ENCODE assay signal across 31 cellular contexts in genomic region chr14:70716958-70717357, GRCh38.
DNase-seq lines count a peak whose midpoint lies in the region; ATAC-seq and TF ChIP-seq lines count a peak whose summit lies in the region.
"Had no signal": no experiment of that assay in that cellular context is flagged by ENCODE, and none has a peak within 500 bp of the region (broad histone marks: within the 10 kb centered on the region; RNA-seq: fewer than 3 reads in every experiment).

No MANE protein-coding gene starts in this region.

- H3K27ac Mint-ChIP-seq in activated CD4-positive, alpha-beta T cell treated with anti-CD3 and anti-CD28 coated beads, Interleukin-2, amount 10 ng/mL, durations not matched to agents 24 days and 14 days: no peak overlapping the region
- no peak overlapping the region for H3K27ac Mint-ChIP-seq in stimulated activated naive B cell treated with anti-CD40 and anti-IgM and Interleukin-4, amounts not matched to agents 10 μg/mL and 1 μg/mL and 100 μg/mL, for 72 hours
- H3K27ac Mint-ChIP-seq: activated CD8-positive, alpha-beta T cell treated with anti-CD3 and anti-CD28 coated beads, Interleukin-2, amount 10 ng/mL, durations not matched to agents 7 days and 5 days; activated naive CD8-positive, alpha-beta T cell; mesothelial cell of epicardium; naive thymus-derived CD4-positive, alpha-beta T cell; stimulated activated naive CD8-positive, alpha-beta T cell treated with anti-CD3 and anti-CD28 coated beads, Interleukin-15, Interleukin-2, amounts not matched to agents 100 ng/mL and 50 ng/mL, for 24 hours; T-helper 17 cell had no signal

- no peak overlapping the region for H3K4me3 Mint-ChIP-seq in activated CD4-positive, alpha-beta T cell treated with anti-CD3 and anti-CD28 coated beads, Interleukin-2, amount 10 ng/mL, durations not matched to agents 24 days and 14 days
- H3K4me3 Mint-ChIP-seq in stimulated activated naive B cell treated with anti-CD40 and anti-IgM and Interleukin-4, amounts not matched to agents 10 μg/mL and 1 μg/mL and 100 μg/mL, for 72 hours: no peak overlapping the region
- H3K4me3 Mint-ChIP-seq: activated CD8-positive, alpha-beta T cell treated with anti-CD3 and anti-CD28 coated beads, Interleukin-2, amount 10 ng/mL, durations not matched to agents 7 days and 5 days; activated naive CD8-positive, alpha-beta T cell; mesothelial cell of epicardium; naive thymus-derived CD4-positive, alpha-beta T cell; stimulated activated naive CD8-positive, alpha-beta T cell treated with anti-CD3 and anti-CD28 coated beads, Interleukin-15, Interleukin-2, amounts not matched to agents 100 ng/mL and 50 ng/mL, for 24 hours; T-helper 17 cell had no signal

- TF ChIP-seq CTCF in foreskin keratinocyte (conservative IDR thresholded peaks at IDR 0.05): no peak

- H3K9me3 Mint-ChIP-seq in activated CD4-positive, alpha-beta T cell treated with anti-CD3 and anti-CD28 coated beads, Interleukin-2, amount 10 ng/mL, durations not matched to agents 24 days and 14 days: no peaks in the 10 kb centered on the region
- H3K9me3 Mint-ChIP-seq in stimulated activated naive B cell treated with anti-CD40 and anti-IgM and Interleukin-4, amounts not matched to agents 10 μg/mL and 1 μg/mL and 100 μg/mL, for 72 hours: no peaks in the 10 kb centered on the region
- H3K9me3 Mint-ChIP-seq: mesothelial cell of epicardium; naive thymus-derived CD4-positive, alpha-beta T cell; stimulated activated naive CD8-positive, alpha-beta T cell treated with anti-CD3 and anti-CD28 coated beads, Interleukin-15, Interleukin-2, amounts not matched to agents 100 ng/mL and 50 ng/mL, for 24 hours had no signal

- no peak overlapping the region for H4K12ac ChIP-seq in trophoblast cell (ENCODE audit: low read depth, low read length)

- no peak overlapping the region for H3K4me2 ChIP-seq in trophoblast cell (ENCODE audit: low read length)

- no peak overlapping the region for H4K91ac ChIP-seq in trophoblast cell (ENCODE audit: low read depth, low read length)

- no CpG with 5 or more reads among the region's 1 CpG for WGBS in trophoblast cell (ENCODE audit: extremely low coverage, insufficient coverage, insufficient read length)

- no peak overlapping the region for H2AFZ ChIP-seq in trophoblast cell (ENCODE audit: insufficient read depth, low read length, poor library complexity)

- H3K9ac ChIP-seq in trophoblast cell (ENCODE audit: low read length): no peak overlapping the region

- H3K27ac ChIP-seq in foreskin keratinocyte (no peak overlapping the region), trophoblast cell (ENCODE audit: low read depth, low read length) (no peak overlapping the region)
- H3K27ac ChIP-seq: cardiac muscle cell, coronary artery, esophagus muscularis mucosa, left ventricle myocardium inferior, psoas muscle, thoracic aorta had no signal

- peaks cover 10% of the 10 kb centered on the region for H3K27me3 Mint-ChIP-seq in activated CD4-positive, alpha-beta T cell treated with anti-CD3 and anti-CD28 coated beads, Interleukin-2, amount 10 ng/mL, durations not matched to agents 24 days and 14 days
- peaks cover 0 to 6% of the 10 kb centered on the region in 2 donors for H3K27me3 Mint-ChIP-seq in stimulated activated naive B cell treated with anti-CD40 and anti-IgM and Interleukin-4, amounts not matched to agents 10 μg/mL and 1 μg/mL and 100 μg/mL, for 72 hours
- H3K27me3 Mint-ChIP-seq: activated naive CD8-positive, alpha-beta T cell had no signal

- H3K4me1 ChIP-seq in foreskin keratinocyte (peaks cover 15% of the 10 kb centered on the region), trophoblast cell (ENCODE audit: control insufficient read depth in 1 of 2, insufficient read depth in 2 of 2, low read length in 2 of 2) (peaks cover 2 to 3% of the 10 kb centered on the region in 2 experiments)

- no peaks in the 10 kb centered on the region for H3K79me2 ChIP-seq in trophoblast cell (ENCODE audit: control insufficient read depth, insufficient read depth, low read length, poor library complexity)

- H3K4me1 Mint-ChIP-seq in activated CD4-positive, alpha-beta T cell treated with anti-CD3 and anti-CD28 coated beads, Interleukin-2, amount 10 ng/mL, durations not matched to agents 24 days and 14 days: peaks cover 3% of the 10 kb centered on the region
- peaks cover 10 to 19% of the 10 kb centered on the region in 2 donors for H3K4me1 Mint-ChIP-seq in stimulated activated naive B cell treated with anti-CD40 and anti-IgM and Interleukin-4, amounts not matched to agents 10 μg/mL and 1 μg/mL and 100 μg/mL, for 72 hours

- no peaks in the 10 kb centered on the region for H3K36me3 Mint-ChIP-seq in activated CD4-positive, alpha-beta T cell treated with anti-CD3 and anti-CD28 coated beads, Interleukin-2, amount 10 ng/mL, durations not matched to agents 24 days and 14 days (ENCODE audit: low read depth)
- no peaks in the 10 kb centered on the region for H3K36me3 Mint-ChIP-seq in stimulated activated naive B cell treated with anti-CD40 and anti-IgM and Interleukin-4, amounts not matched to agents 10 μg/mL and 1 μg/mL and 100 μg/mL, for 72 hours
- H3K36me3 Mint-ChIP-seq: activated naive CD8-positive, alpha-beta T cell; mesothelial cell of epicardium; naive thymus-derived CD4-positive, alpha-beta T cell had no signal

- no peaks in the 10 kb centered on the region for H3K9me3 ChIP-seq in trophoblast cell (ENCODE audit: insufficient read depth, low read depth, low read length)
- H3K9me3 ChIP-seq: esophagus muscularis mucosa, left ventricle myocardium inferior, MG63, psoas muscle, thoracic aorta had no signal

- no peak overlapping the region for H3K18ac ChIP-seq in trophoblast cell (ENCODE audit: low read length)

- no peak overlapping the region for H2BK120ac ChIP-seq in trophoblast cell (ENCODE audit: insufficient read depth, low read length, poor library complexity)

- intact Hi-C loops in activated CD4-positive, alpha-beta T cell treated with anti-CD3 and anti-CD28 coated beads, Interleukin-2, amount 10 ng/mL, durations not matched to agents 24 days and 14 days (cut with micrococcal nuclease): no loop called here

- peak; percentile 67 for ATAC-seq in foreskin keratinocyte
- no peak for ATAC-seq in stimulated activated naive B cell treated with anti-CD40 and anti-IgM and Interleukin-4, amounts not matched to agents 10 μg/mL and 1 μg/mL and 100 μg/mL, for 72 hours (replicated peaks)
- ATAC-seq: activated CD8-positive, alpha-beta T cell treated with anti-CD3 and anti-CD28 coated beads, Interleukin-2, amount 10 ng/mL, durations not matched to agents 7 days and 5 days; GM12878; naive thymus-derived CD4-positive, alpha-beta T cell; psoas muscle; T-helper 17 cell had no signal

- H3K4ac ChIP-seq in trophoblast cell (ENCODE audit: low read depth, low read length): no peak overlapping the region

- H3K27me3 ChIP-seq in foreskin keratinocyte (no peaks in the 10 kb centered on the region), trophoblast cell (ENCODE audit: insufficient read depth, low read length) (no peaks in the 10 kb centered on the region)
- H3K27me3 ChIP-seq: cardiac muscle cell, MG63 had no signal

- no peak overlapping the region for H2BK5ac ChIP-seq in trophoblast cell (ENCODE audit: low read depth, low read length, poor library complexity)

- H4K8ac ChIP-seq in trophoblast cell (ENCODE audit: low read depth, low read length): no peak overlapping the region

- no peaks in the 10 kb centered on the region for H3K79me1 ChIP-seq in trophoblast cell (ENCODE audit: low read length)

- no peak overlapping the region for H3K4me3 ChIP-seq in trophoblast cell (ENCODE audit: low read depth, low read length)
- H3K4me3 ChIP-seq: cardiac muscle cell, coronary artery, esophagus muscularis mucosa, GM12878, left ventricle myocardium inferior, MG63, psoas muscle, thoracic aorta had no signal

- H2BK12ac ChIP-seq in trophoblast cell (ENCODE audit: low read length): no peak overlapping the region

- H2AK5ac ChIP-seq in trophoblast cell (ENCODE audit: low read length): no peak overlapping the region

- H3K14ac ChIP-seq in trophoblast cell (ENCODE audit: low read length): no peak overlapping the region

- no peaks in the 10 kb centered on the region for H3K36me3 ChIP-seq in trophoblast cell (ENCODE audit: control insufficient read depth in 1 of 2, insufficient read depth in 2 of 2, low read length in 2 of 2)
- H3K36me3 ChIP-seq: cardiac muscle cell, esophagus muscularis mucosa, left ventricle myocardium inferior, MG63, thoracic aorta had no signal

- DNase-seq in NCI-H2171 treated with DMSO at 0.1 percent for 48 hours (lab: John Stamatoyannopoulos, UW) (peak; percentile 39), NCI-H2171 (lab: John Stamatoyannopoulos, UW) (no peak), NCI-H82 treated with DMSO at 0.1 percent for 48 hours (lab: John Stamatoyannopoulos, UW; ENCODE audit: unreplicated experiment) (peak; percentile 62), foreskin keratinocyte (no peak), trophoblast cell (peak; percentile 49 to 76)
- DNase-seq in activated CD4-positive, alpha-beta T cell treated with anti-CD3 and anti-CD28 coated beads, Interleukin-2, amount 10 ng/mL, durations not matched to agents 24 days and 14 days: no peak
- DNase-seq in stimulated activated naive B cell treated with anti-CD40 and anti-IgM and Interleukin-4, amounts not matched to agents 10 μg/mL and 1 μg/mL and 100 μg/mL, for 72 hours: no peak
- DNase-seq in activated CD4-positive, CD25-positive, alpha-beta regulatory T cell treated with anti-CD3 and anti-CD28 coated beads, Interleukin-2, amount 50 U/mL, for 72 hours: no peak
- DNase-seq: 8988T; activated CD4-positive, alpha-beta T cell treated with anti-CD3 and anti-CD28 coated beads for 1 hour; activated CD8-positive, alpha-beta T cell treated with anti-CD3 and anti-CD28 coated beads, Interleukin-2, amount 10 ng/mL, durations not matched to agents 7 days and 5 days; aorta; effector memory CD4-positive, alpha-beta T cell; GOT3; hypothalamus; left ventricle myocardium inferior; MG63; naive thymus-derived CD4-positive, alpha-beta T cell; NCI-H2081; NCI-H510A treated with DMSO at 0.1 percent for 48 hours; nucleus accumbens; psoas muscle; T-helper 17 cell had no signal

- no peak overlapping the region for H3K23ac ChIP-seq in trophoblast cell (ENCODE audit: low read length)

Comparison
In these comparisons a context has a peak if more than half of its experiments do, and no peak if none do; other contexts are left out.
1. DNase-seq: peak in NCI-H2171 treated with DMSO at 0.1 percent for 48 hours (single experiment), NCI-H82 treated with DMSO at 0.1 percent for 48 hours (single experiment) and trophoblast cell (2 of 2); none in NCI-H2171 (single experiment), foreskin keratinocyte (0 of 2), activated CD4-positive, alpha-beta T cell treated with anti-CD3 and anti-CD28 coated beads, Interleukin-2, amount 10 ng/mL, durations not matched to agents 24 days and 14 days (single experiment), stimulated activated naive B cell treated with anti-CD40 and anti-IgM and Interleukin-4, amounts not matched to agents 10 μg/mL and 1 μg/mL and 100 μg/mL, for 72 hours (single experiment) and activated CD4-positive, CD25-positive, alpha-beta regulatory T cell treated with anti-CD3 and anti-CD28 coated beads, Interleukin-2, amount 50 U/mL, for 72 hours (single experiment).